ENCODE assay signal across 10 cellular contexts in genomic region chr3:136624894-136625815, GRCh38.
DNase-seq lines count a peak whose midpoint lies in the region; ATAC-seq, FAIRE-seq and TF ChIP-seq lines count a peak whose summit lies in the region.
"Had no signal": no experiment of that assay in that cellular context is flagged by ENCODE, and none has a peak within 500 bp of the region (broad histone marks: within the 10 kb centered on the region; RNA-seq: fewer than 3 reads in every experiment).

No MANE protein-coding gene starts in this region.

- no peak overlapping the region for H3K4me3 Mint-ChIP-seq in activated T-helper 2 cell treated with anti-CD3 and anti-CD28 coated beads, Interferon-gamma antibody, Interleukin-2, Interleukin-4, amounts not matched to agents 10 μg/mL and 5 μg/mL and 100 μg/mL, durations not matched to agents 14 hours and 24 hours and 36 hours (ENCODE audit: low read depth)

- CTCF ChIA-PET in A549 (lab: Yijun Ruan, JAX) = no interaction called here

- H3K27me3 ChIP-seq in left lung (no peaks in the 10 kb centered on the region), Peyer's patch (no peaks in the 10 kb centered on the region)
- H3K27me3 ChIP-seq: SJCRH30 had no signal

- no peak for TF ChIP-seq CTCF in A549 (IDR thresholded peaks at IDR 0.05)
- TF ChIP-seq CTCF in left lung (IDR thresholded peaks at IDR 0.05) = no peak
- no peak for TF ChIP-seq CTCF in Peyer's patch (IDR thresholded peaks at IDR 0.05)

- WGBS in A549 (ENCODE audit: missing lambda C conversion rate) = 48% methylated on average over 4 of the region's 4 CpGs

- peak; percentile 78 to 82; a peak in 5 of 6 replicates for ATAC-seq in A549
- peak; percentile 93 for ATAC-seq in left lung
- no peak for ATAC-seq in HG02623 (IDR thresholded peaks at IDR 0.05; ENCODE audit: unreplicated experiment)
- ATAC-seq in HG03378 (IDR thresholded peaks at IDR 0.05; ENCODE audit: unreplicated experiment) = no peak

- TF ChIP-seq RAD21 in A549 (conservative IDR thresholded peaks at IDR 0.05 in 1 of 2, IDR thresholded peaks at IDR 0.05 in 1 of 2) = no peak

- H3K4me3 ChIP-seq in A549 (no peak overlapping the region), left lung (no peak overlapping the region), Peyer's patch (no peak overlapping the region)
- H3K4me3 ChIP-seq: coronary artery, SJCRH30 had no signal

- FAIRE-seq in A549 (lab: Jason Lieb, UNC) = no peak

- peak overlapping the region in 1 of 2 experiments; percentile 40; a peak in 2 of 6 replicates for H3K27ac ChIP-seq in A549
- peak overlapping the region; percentile 23 to 42 for H3K27ac ChIP-seq in left lung
- peak overlapping the region in 1 of 4 donors; percentile 44 for H3K27ac ChIP-seq in Peyer's patch
- H3K27ac ChIP-seq: coronary artery, SJCRH30 had no signal

- peaks cover 47% of the 10 kb centered on the region for H3K36me3 Mint-ChIP-seq in activated T-helper 2 cell treated with anti-CD3 and anti-CD28 coated beads, Interferon-gamma antibody, Interleukin-2, Interleukin-4, amounts not matched to agents 10 μg/mL and 5 μg/mL and 100 μg/mL, durations not matched to agents 14 hours and 24 hours and 36 hours (ENCODE audit: low read depth)

- H3K36me3 ChIP-seq in left lung (peaks cover 0 to 5% of the 10 kb centered on the region in 2 donors), Peyer's patch (no peaks in the 10 kb centered on the region)
- H3K36me3 ChIP-seq: SJCRH30 had no signal

- H3K4me1 ChIP-seq in A549 = peaks cover 31% of the 10 kb centered on the region
- H3K4me1 ChIP-seq in left lung = peaks cover 0 to 38% of the 10 kb centered on the region in 2 donors
- H3K4me1 ChIP-seq in Peyer's patch = peaks cover 0 to 8% (median 1%) of the 10 kb centered on the region in 4 donors
- H3K4me1 ChIP-seq: SJCRH30 had no signal

- DNase-seq in A549 (ENCODE audit: low read depth in 1 of 2, low spot score in 1 of 2) (peak; percentile 27 to 60), HPDE6-E6E7 (ENCODE audit: extremely low spot score) (peak; percentile 20), astrocyte of the hippocampus (ENCODE audit: low read depth, low spot score) (peak; percentile 70), left lung (no peak), Peyer's patch (no peak)
- no peak for DNase-seq in activated T-helper 2 cell treated with anti-CD3 and anti-CD28 coated beads, Interferon-gamma antibody, Interleukin-2, Interleukin-4, amounts not matched to agents 10 μg/mL and 5 μg/mL and 100 μg/mL, durations not matched to agents 14 hours and 24 hours and 36 hours (ENCODE audit: low spot score)
- DNase-seq: SJCRH30 had no signal

- intact Hi-C loops in left lung (cut with DNase I) = no loop called here
- intact Hi-C loops in activated T-helper 2 cell treated with anti-CD3 and anti-CD28 coated beads, Interferon-gamma antibody, Interleukin-2, Interleukin-4, amounts not matched to agents 10 μg/mL and 5 μg/mL and 100 μg/mL, durations not matched to agents 14 hours and 24 hours and 36 hours (cut with micrococcal nuclease) = no loop called here

- H3K9me3 ChIP-seq in A549 = no peaks in the 10 kb centered on the region
- no peaks in the 10 kb centered on the region for H3K9me3 ChIP-seq in left lung
- no peaks in the 10 kb centered on the region for H3K9me3 ChIP-seq in Peyer's patch
- H3K9me3 ChIP-seq: SJCRH30 had no signal

- H3K9me3 Mint-ChIP-seq in activated T-helper 2 cell treated with anti-CD3 and anti-CD28 coated beads, Interferon-gamma antibody, Interleukin-2, Interleukin-4, amounts not matched to agents 10 μg/mL and 5 μg/mL and 100 μg/mL, durations not matched to agents 14 hours and 24 hours and 36 hours = peaks cover 19% of the 10 kb centered on the region

- no peaks in the 10 kb centered on the region for H3K27me3 Mint-ChIP-seq in activated T-helper 2 cell treated with anti-CD3 and anti-CD28 coated beads, Interferon-gamma antibody, Interleukin-2, Interleukin-4, amounts not matched to agents 10 μg/mL and 5 μg/mL and 100 μg/mL, durations not matched to agents 14 hours and 24 hours and 36 hours (ENCODE audit: low read depth)

- peaks cover 14% of the 10 kb centered on the region for H3K4me1 Mint-ChIP-seq in activated T-helper 2 cell treated with anti-CD3 and anti-CD28 coated beads, Interferon-gamma antibody, Interleukin-2, Interleukin-4, amounts not matched to agents 10 μg/mL and 5 μg/mL and 100 μg/mL, durations not matched to agents 14 hours and 24 hours and 36 hours (ENCODE audit: low read depth)

- H3K4me2 ChIP-seq in A549 = peak overlapping the region; percentile 70

- no peak for TF ChIP-seq POLR2A in A549 (IDR thresholded peaks at IDR 0.05; ENCODE audit: low read length)
- TF ChIP-seq POLR2A in Peyer's patch (IDR thresholded peaks at IDR 0.05) = no peak

- TF ChIP-seq EP300 in A549 (IDR thresholded peaks at IDR 0.05) = no peak

- no peak overlapping the region for H3K27ac Mint-ChIP-seq in activated T-helper 2 cell treated with anti-CD3 and anti-CD28 coated beads, Interferon-gamma antibody, Interleukin-2, Interleukin-4, amounts not matched to agents 10 μg/mL and 5 μg/mL and 100 μg/mL, durations not matched to agents 14 hours and 24 hours and 36 hours

- POLR2A ChIA-PET in A549 (lab: Yijun Ruan, JAX) = no interaction called here

TF ChIP-seq in A549, 52 proteins besides CTCF, POLR2A, EP300 and RAD21:
- TF ChIP-seq, protein P1, sequence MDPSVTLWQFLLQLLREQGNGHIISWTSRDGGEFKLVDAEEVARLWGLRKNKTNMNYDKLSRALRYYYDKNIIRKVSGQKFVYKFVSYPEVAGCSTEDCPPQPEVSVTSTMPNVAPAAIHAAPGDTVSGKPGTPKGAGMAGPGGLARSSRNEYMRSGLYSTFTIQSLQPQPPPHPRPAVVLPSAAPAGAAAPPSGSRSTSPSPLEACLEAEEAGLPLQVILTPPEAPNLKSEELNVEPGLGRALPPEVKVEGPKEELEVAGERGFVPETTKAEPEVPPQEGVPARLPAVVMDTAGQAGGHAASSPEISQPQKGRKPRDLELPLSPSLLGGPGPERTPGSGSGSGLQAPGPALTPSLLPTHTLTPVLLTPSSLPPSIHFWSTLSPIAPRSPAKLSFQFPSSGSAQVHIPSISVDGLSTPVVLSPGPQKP (IDR thresholded peaks at IDR 0.05; ENCODE audit: low read depth, low read length) = no peak
- TF ChIP-seq HOXB13 (CRISPR knock-in tag; IDR thresholded peaks at IDR 0.05; ENCODE audit: low read depth) (no peak), CBX2 (IDR thresholded peaks at IDR 0.05; ENCODE audit: borderline replicate concordance, low read depth) (no peak), FOXS1 (CRISPR knock-in tag; IDR thresholded peaks at IDR 0.05) (no peak), FOSL2 (IDR thresholded peaks at IDR 0.05) (no peak), FOSL2 (CRISPR knock-in tag; IDR thresholded peaks at IDR 0.05) (peak; percentile 53), GATA3 (IDR thresholded peaks at IDR 0.05; ENCODE audit: borderline replicate concordance) (peak; percentile 24; the same call in 1 of the 2 replicates), HDAC2 (IDR thresholded peaks at IDR 0.05) (no peak)

Comparison
In these comparisons a context has a peak if more than half of its experiments do, and no peak if none do; other contexts are left out.
1. ATAC-seq: peak in A549 (2 of 2) and left lung (single experiment); none in HG02623 (single experiment) and HG03378 (single experiment).
2. DNase-seq: peak in A549 (2 of 2), HPDE6-E6E7 (single experiment) and astrocyte of the hippocampus (single experiment); none in left lung (0 of 2), activated T-helper 2 cell treated with anti-CD3 and anti-CD28 coated beads, Interferon-gamma antibody, Interleukin-2, Interleukin-4, amounts not matched to agents 10 μg/mL and 5 μg/mL and 100 μg/mL, durations not matched to agents 14 hours and 24 hours and 36 hours (single experiment) and Peyer's patch (0 of 3).